ENCODE assay signal across 17 cellular contexts in genomic region chr20:58146081-58146734, GRCh38.
DNase-seq lines count a peak whose midpoint lies in the region; ATAC-seq and TF ChIP-seq lines count a peak whose summit lies in the region.
"Had no signal": no experiment of that assay in that cellular context is flagged by ENCODE, and none has a peak within 500 bp of the region (broad histone marks: within the 10 kb centered on the region; RNA-seq: fewer than 3 reads in every experiment).

No MANE protein-coding gene starts in this region.

- peaks cover 4% of the 10 kb centered on the region for H3K27me3 ChIP-seq in layer of hippocampus (ENCODE audit: control insufficient read depth, insufficient read depth, low read length)
- H3K27me3 ChIP-seq in suprapubic skin, result peaks cover 26% of the 10 kb centered on the region
- no peaks in the 10 kb centered on the region for H3K27me3 ChIP-seq in vagina

- TF ChIP-seq CTCF in suprapubic skin (IDR thresholded peaks at IDR 0.05) (no peak), vagina (IDR thresholded peaks at IDR 0.05) (no peak)

- peak overlapping the region; percentile 7 for H3K27ac Mint-ChIP-seq in activated naive CD4-positive, alpha-beta T cell treated with anti-CD3 and anti-CD28 coated beads, Interleukin-2, amount 50 U/mL, for 24 hours
- H3K27ac Mint-ChIP-seq in activated T-cell treated with anti-CD3 and anti-CD28 coated beads, Interleukin-2, amount 50 U/mL, for 72 hours, result no peak overlapping the region
- H3K27ac Mint-ChIP-seq: B cell; CD4-positive, CD25-positive, alpha-beta regulatory T cell had no signal

- no peak for ATAC-seq in activated T-cell treated with anti-CD3 and anti-CD28 coated beads, Interleukin-2, amount 50 U/mL, for 72 hours (replicated peaks in 1 of 2)
- no peak for ATAC-seq in GM19463 (IDR thresholded peaks at IDR 0.05; ENCODE audit: unreplicated experiment)
- ATAC-seq: K562 had no signal

- H3K4me3 ChIP-seq in suprapubic skin, result no peak overlapping the region
- H3K4me3 ChIP-seq in vagina, result no peak overlapping the region
- H3K4me3 ChIP-seq: K562 had no signal

- peaks cover 30% of the 10 kb centered on the region for H3K27me3 Mint-ChIP-seq in activated naive CD4-positive, alpha-beta T cell treated with anti-CD3 and anti-CD28 coated beads, Interleukin-2, amount 50 U/mL, for 24 hours
- H3K27me3 Mint-ChIP-seq in activated T-cell treated with anti-CD3 and anti-CD28 coated beads, Interleukin-2, amount 50 U/mL, for 72 hours (ENCODE audit: low read depth), result peaks cover 46% of the 10 kb centered on the region

- H3K4me1 ChIP-seq in suprapubic skin, result peaks cover 5% of the 10 kb centered on the region
- no peaks in the 10 kb centered on the region for H3K4me1 ChIP-seq in vagina

- H3K27ac ChIP-seq in layer of hippocampus (ENCODE audit: low read depth, low read length) (peak overlapping the region; percentile 59), suprapubic skin (peak overlapping the region; percentile 70), vagina (peak overlapping the region; percentile 40)
- H3K27ac ChIP-seq: 22Rv1 had no signal

- no peak for TF ChIP-seq POLR2A in suprapubic skin (IDR thresholded peaks at IDR 0.05)
- no peak for TF ChIP-seq POLR2A in vagina (IDR thresholded peaks at IDR 0.05)

- no peak for TF ChIP-seq EP300 in suprapubic skin (IDR thresholded peaks at IDR 0.05)

- no peaks in the 10 kb centered on the region for H3K9me3 ChIP-seq in suprapubic skin
- H3K9me3 ChIP-seq in vagina, result no peaks in the 10 kb centered on the region

- H3K36me3 Mint-ChIP-seq in activated naive CD4-positive, alpha-beta T cell treated with anti-CD3 and anti-CD28 coated beads, Interleukin-2, amount 50 U/mL, for 24 hours, result no peaks in the 10 kb centered on the region
- no peaks in the 10 kb centered on the region for H3K36me3 Mint-ChIP-seq in activated T-cell treated with anti-CD3 and anti-CD28 coated beads, Interleukin-2, amount 50 U/mL, for 72 hours (ENCODE audit: insufficient read depth in 2 of 2)
- H3K36me3 Mint-ChIP-seq: CD4-positive, CD25-positive, alpha-beta regulatory T cell had no signal

- H3K36me3 ChIP-seq in suprapubic skin (no peaks in the 10 kb centered on the region), vagina (no peaks in the 10 kb centered on the region)

- no peak for DNase-seq in activated naive CD4-positive, alpha-beta T cell treated with anti-CD3 and anti-CD28 coated beads, Interleukin-2, amount 50 U/mL, for 16 hours
- DNase-seq in suprapubic skin (ENCODE audit: low spot score in 2 of 2) (peak in 1 of 2 donors; percentile 38), vagina (ENCODE audit: extremely low spot score in 2 of 2) (no peak), T1000 (lab: John Stamatoyannopoulos, UW) (no peak)
- no peak for DNase-seq in activated T-cell treated with anti-CD3 and anti-CD28 coated beads, Interleukin-2, amount 50 U/mL, for 72 hours
- DNase-seq: CD4-positive, CD25-positive, alpha-beta regulatory T cell; EL; GOT3; NCI-H1092; NCI-H1694; NCI-H524 had no signal

- no peaks in the 10 kb centered on the region for H3K4me1 Mint-ChIP-seq in activated naive CD4-positive, alpha-beta T cell treated with anti-CD3 and anti-CD28 coated beads, Interleukin-2, amount 50 U/mL, for 24 hours
- no peaks in the 10 kb centered on the region for H3K4me1 Mint-ChIP-seq in activated T-cell treated with anti-CD3 and anti-CD28 coated beads, Interleukin-2, amount 50 U/mL, for 72 hours (ENCODE audit: low read depth)

- H3K9me3 Mint-ChIP-seq in activated naive CD4-positive, alpha-beta T cell treated with anti-CD3 and anti-CD28 coated beads, Interleukin-2, amount 50 U/mL, for 24 hours, result no peaks in the 10 kb centered on the region
- no peaks in the 10 kb centered on the region for H3K9me3 Mint-ChIP-seq in activated T-cell treated with anti-CD3 and anti-CD28 coated beads, Interleukin-2, amount 50 U/mL, for 72 hours

- H3K4me3 Mint-ChIP-seq in activated naive CD4-positive, alpha-beta T cell treated with anti-CD3 and anti-CD28 coated beads, Interleukin-2, amount 50 U/mL, for 24 hours, result no peak overlapping the region
- H3K4me3 Mint-ChIP-seq in activated T-cell treated with anti-CD3 and anti-CD28 coated beads, Interleukin-2, amount 50 U/mL, for 72 hours, result no peak overlapping the region
- H3K4me3 Mint-ChIP-seq: B cell; CD4-positive, CD25-positive, alpha-beta regulatory T cell had no signal

- 47% methylated on average over 8 of the region's 8 CpGs for WGBS in suprapubic skin

- intact Hi-C loops in vagina (cut with DNase I), result no loop called here
